Comparison of ENCODE assay signal across 22 cellular contexts in the genomic region with DNA sequence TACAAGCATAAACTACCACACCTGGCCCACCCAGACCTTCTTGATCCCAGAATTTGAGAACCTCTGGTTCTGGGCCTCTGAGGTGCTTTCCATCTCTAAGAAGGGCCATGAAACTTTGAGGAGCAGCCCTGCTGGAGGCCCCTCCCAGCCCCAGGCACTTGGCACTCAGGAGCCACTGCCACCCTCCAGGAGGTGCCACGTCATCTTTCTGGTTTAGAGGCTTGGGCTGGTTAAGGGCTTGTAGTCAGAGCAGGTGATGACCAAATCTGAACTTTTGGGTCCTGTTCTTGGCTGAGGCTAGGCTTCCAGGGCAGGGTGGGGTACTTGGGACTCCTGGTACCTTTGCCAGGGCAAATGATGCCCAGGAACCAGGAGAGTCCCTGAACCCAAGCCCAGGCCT. TPM values are rescaled to one million over a fixed set of nuclear protein-coding genes. Genes with fewer than 3 reads are reported as not detected.
"Had no signal": no experiment of that assay in that cellular context is flagged by ENCODE, and none has a peak within 500 bp of the region (broad histone marks: within the 10 kb centered on the region; RNA-seq: fewer than 3 reads in every experiment).

No MANE protein-coding gene starts in this region.

- H3K36me3 Mint-ChIP-seq: activated naive CD4-positive, alpha-beta T cell treated with anti-CD3 and anti-CD28 coated beads, Interleukin-2, amount 50 U/mL, for 72 hours; memory B cell had no signal

- H3K9me3 Mint-ChIP-seq: activated naive CD4-positive, alpha-beta T cell treated with anti-CD3 and anti-CD28 coated beads, Interleukin-2, amount 50 U/mL, for 72 hours; memory B cell had no signal

- FAIRE-seq: astrocyte, endometrium, frontal cortex, kidney had no signal

- ATAC-seq: activated naive CD4-positive, alpha-beta T cell treated with anti-CD3 and anti-CD28 coated beads, Interleukin-2, amount 50 U/mL, for 72 hours; left lung had no signal

- H3K36me3 ChIP-seq: adrenal gland, breast epithelium, left lung had no signal

- H3K4me1 Mint-ChIP-seq: memory B cell had no signal

- H3K4me1 ChIP-seq: breast epithelium, left lung had no signal

- H3K27me3 ChIP-seq: adrenal gland had no signal

- DNase-seq: activated CD8-positive, alpha-beta memory T cell treated with anti-CD3 and anti-CD28 coated beads for 24 hours; activated CD8-positive, alpha-beta memory T cell treated with anti-CD3 and anti-CD28 coated beads, Interleukin-2, amount 50 U/mL, for 48 hours; activated gamma-delta T cell; activated T-cell treated with anti-CD3 and anti-CD28 coated beads, Interleukin-2, amount 50 U/mL, for 48 hours; adrenal gland; cerebellar nuclear complex; cortex of kidney; head of caudate nucleus; kidney; left lung; occipital lobe; retina; stimulated activated naive CD4-positive, alpha-beta T cell; T-helper 9 cell had no signal

- H3K27ac Mint-ChIP-seq: activated naive CD4-positive, alpha-beta T cell treated with anti-CD3 and anti-CD28 coated beads, Interleukin-2, amount 50 U/mL, for 72 hours; memory B cell had no signal

- H3K4me3 ChIP-seq: adrenal gland, breast epithelium, left lung had no signal

- H3K9me3 ChIP-seq: adrenal gland, breast epithelium, left lung had no signal

- H3K27ac ChIP-seq: adrenal gland, breast epithelium, left lung had no signal

- H3K4me3 Mint-ChIP-seq: memory B cell had no signal

RNA-seq across cellular contexts. Expression of gene DLX4, which starts 13.8 kb away (rescaled TPM):
- total RNA-seq: astrocyte, frontal cortex, occipital lobe had no signal
- polyA plus RNA-seq: neural cell had no signal

RNA-seq across cellular contexts. Expression of gene DLX3, which starts 39.9 kb away (rescaled TPM):
- total RNA-seq: frontal cortex, mononuclear cell, occipital lobe had no signal
- polyA plus RNA-seq: neural cell had no signal
